19 cellular contexts compared by ENCODE assay signal in the genomic region with DNA sequence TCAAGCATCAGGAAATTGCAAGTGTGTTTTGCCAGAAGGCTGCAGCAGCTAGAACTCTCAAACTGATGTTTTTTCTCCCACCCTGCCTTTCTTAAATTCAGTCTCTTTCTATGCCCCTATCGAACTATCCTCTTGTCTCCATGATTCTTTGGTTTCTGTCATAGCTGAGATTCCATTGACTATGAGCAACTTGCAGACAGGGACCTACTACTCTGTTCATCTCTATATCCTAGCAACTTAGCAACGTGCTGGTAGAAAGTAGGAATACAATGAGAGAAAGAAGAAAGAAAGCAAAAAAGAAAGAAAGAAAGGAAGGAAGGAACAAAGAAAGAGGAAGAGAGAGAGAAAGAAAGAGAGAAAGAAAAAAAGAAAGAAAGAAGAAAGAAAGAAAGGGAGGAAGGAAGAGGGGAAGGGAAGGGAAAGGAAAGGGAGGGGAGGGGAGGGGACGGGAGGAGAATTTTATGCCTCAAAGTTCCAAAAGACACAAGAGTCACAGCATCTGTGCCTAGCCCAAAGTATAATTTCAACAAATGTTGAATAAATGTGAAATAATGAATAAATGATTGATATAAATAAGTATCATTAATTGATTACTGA.
"Had no signal": no experiment of that assay in that cellular context is flagged by ENCODE, and none has a peak within 500 bp of the region (broad histone marks: within the 10 kb centered on the region; RNA-seq: fewer than 3 reads in every experiment).

No MANE protein-coding gene starts in this region.

- DNase-seq: dorsolateral prefrontal cortex; effector CD8-positive, alpha-beta T cell; heart left ventricle; left colon; left ventricle myocardium superior; mesenchymal stem cell; naive B cell; occipital lobe; pancreas; right cardiac atrium; stimulated activated CD4-positive, alpha-beta T cell treated with anti-CD3 and anti-CD28 coated beads, Interleukin-2, amount 100 ng/mL, for 48 hours; stimulated activated naive CD8-positive, alpha-beta T cell treated with anti-CD3 and anti-CD28 coated beads, Interleukin-15, Interleukin-2, amounts not matched to agents 100 U/mL and 50 U/mL, for 24 hours; thyroid gland; upper lobe of left lung; uterus had no signal

- H3K4me3 ChIP-seq: dorsolateral prefrontal cortex, heart left ventricle, lung, pancreas, smooth muscle cell, suprapubic skin, thyroid gland, upper lobe of left lung, uterus had no signal

- ATAC-seq: heart left ventricle; left colon; left ventricle myocardium superior; pancreas; right cardiac atrium; stimulated activated naive CD8-positive, alpha-beta T cell treated with anti-CD3 and anti-CD28 coated beads, Interleukin-15, Interleukin-2, amounts not matched to agents 100 U/mL and 50 U/mL, for 24 hours had no signal

- FAIRE-seq: frontal cortex, pancreas had no signal
